ENCODE assay signal across 8 cellular contexts in genomic region chr17:76353004-76353598, GRCh38. TPM values are rescaled to one million over a fixed set of nuclear protein-coding genes. Genes with fewer than 3 reads are reported as not detected.
DNase-seq lines count a peak whose midpoint lies in the region; ATAC-seq and TF ChIP-seq lines count a peak whose summit lies in the region.

No MANE protein-coding gene starts in this region.

- H3K27ac Mint-ChIP-seq in CD4-positive, alpha-beta memory T cell = peak overlapping the region; percentile 30 to 99 (median 82)
- peak overlapping the region; percentile 88 for H3K27ac Mint-ChIP-seq in osteocyte (ENCODE audit: unreplicated experiment)

- POLR2A ChIA-PET in CD4-positive, alpha-beta memory T cell (lab: Charles Lee; ENCODE audit: partially characterized antibody) = interaction anchor here (0.7 to 3.0 kb wide), 28 partner anchors 10 to 577 kb away, joined by 3 to 61 read pairs (median 4); partner anchors contain the start of genes EXOC7, FBF1, RHBDF2 and SPHK1

- peaks cover 12 to 29% (median 20%) of the 10 kb centered on the region in 4 donors for H3K4me1 Mint-ChIP-seq in CD4-positive, alpha-beta memory T cell
- H3K4me1 Mint-ChIP-seq in osteocyte (ENCODE audit: unreplicated experiment) = peaks cover 29% of the 10 kb centered on the region

- intact Hi-C loops in CD4-positive, alpha-beta memory T cell (cut with micrococcal nuclease) = loop anchor here (1.0 kb wide), 4 partner anchors 32 to 448 kb away; partner anchors contain the start of gene SRP68

- CTCF ChIA-PET in CD4-positive, alpha-beta memory T cell (lab: Charles Lee; ENCODE audit: partially characterized antibody) = interaction anchor here (0.5 to 2.8 kb wide), 5 partner anchors 17 to 339 kb away, joined by 3 to 21 read pairs (median 4); partner anchors contain the start of gene SPHK1

- peak overlapping the region; percentile 77 for H3K27ac ChIP-seq in CD4-positive, alpha-beta memory T cell (ENCODE audit: low read depth, low read length)

- peaks cover 0 to 9% of the 10 kb centered on the region in 2 donors for H3K36me3 Mint-ChIP-seq in CD4-positive, alpha-beta memory T cell
- no peaks in the 10 kb centered on the region for H3K36me3 Mint-ChIP-seq in osteocyte (ENCODE audit: unreplicated experiment)

- DNase-seq in CD4-positive, alpha-beta memory T cell = peak in 3 of 5 donors; percentile 1 to 4 (median 2)
- DNase-seq in activated CD8-positive, alpha-beta memory T cell treated with anti-CD3 and anti-CD28 coated beads, Interleukin-2, amount 50 U/mL, for 4 hours = peak; percentile 18
- DNase-seq in fibroblast of villous mesenchyme (ENCODE audit: low read depth) (peak; percentile 28), osteocyte (ENCODE audit: extremely low spot score, unreplicated experiment) (no peak), SK-N-DZ (ENCODE audit: low spot score) (no peak), NCI-H1694 (lab: John Stamatoyannopoulos, UW) (no peak)

- H3K27me3 ChIP-seq in CD4-positive, alpha-beta memory T cell (ENCODE audit: insufficient read depth, low read length) = no peaks in the 10 kb centered on the region

- peak overlapping the region; percentile 92 to 99 (median 96) for H3K4me3 Mint-ChIP-seq in CD4-positive, alpha-beta memory T cell
- peak overlapping the region; percentile 93 for H3K4me3 Mint-ChIP-seq in osteocyte (ENCODE audit: unreplicated experiment)

- H3K4me3 ChIP-seq in CD4-positive, alpha-beta memory T cell (ENCODE audit: low read length in 2 of 2) = peak overlapping the region; percentile 52 to 88
- H3K4me3 ChIP-seq in fibroblast of villous mesenchyme (ENCODE audit: low read depth, low read length) = peak overlapping the region; percentile 86

- peak; percentile 26 for ATAC-seq in GM19372 (IDR thresholded peaks at IDR 0.05; ENCODE audit: low read depth, unreplicated experiment)
- ATAC-seq in HG03520 (IDR thresholded peaks at IDR 0.05; ENCODE audit: unreplicated experiment) = peak; percentile 8

- no peaks in the 10 kb centered on the region for H3K9me3 Mint-ChIP-seq in CD4-positive, alpha-beta memory T cell
- H3K9me3 Mint-ChIP-seq in osteocyte (ENCODE audit: unreplicated experiment) = no peaks in the 10 kb centered on the region

- no peaks in the 10 kb centered on the region for H3K9me3 ChIP-seq in CD4-positive, alpha-beta memory T cell (ENCODE audit: control insufficient read depth in 1 of 2, low read length in 2 of 2)

- TF ChIP-seq CTCF in fibroblast of villous mesenchyme (IDR thresholded peaks at IDR 0.05; ENCODE audit: insufficient read depth, low read depth, low read length) (no peak), osteocyte (IDR thresholded peaks at IDR 0.05) (no peak)

- H3K36me3 ChIP-seq in CD4-positive, alpha-beta memory T cell (ENCODE audit: insufficient read depth, low read length) = no peaks in the 10 kb centered on the region

- no peaks in the 10 kb centered on the region for H3K27me3 Mint-ChIP-seq in CD4-positive, alpha-beta memory T cell
- no peaks in the 10 kb centered on the region for H3K27me3 Mint-ChIP-seq in osteocyte (ENCODE audit: unreplicated experiment)

- peaks cover 16% of the 10 kb centered on the region for H3K4me1 ChIP-seq in CD4-positive, alpha-beta memory T cell (ENCODE audit: insufficient read depth, low read length)

RNA-seq across cellular contexts. Expression of gene PRPSAP1, which starts 0.6 kb away (rescaled TPM):
- 10 to 100 TPM; 63.4 to 65.8 TPM for total RNA-seq in CD4-positive, alpha-beta memory T cell
- polyA plus RNA-seq in CD4-positive, alpha-beta memory T cell = 10 to 100 TPM; 55.2 to 99.1 TPM
- total RNA-seq in fibroblast of villous mesenchyme (48.8 and 55.1 TPM in 2 replicates), osteocyte (69.7 and 71.9 TPM in 2 replicates)
- polyA plus RNA-seq in SK-N-DZ (2014; cell fraction: cytosol; rRNA removed) = 74.2 and 95.7 TPM in 2 replicates
- polyA plus RNA-seq in SK-N-DZ (2014; cell fraction: nucleus; rRNA removed) = 83.3 and 104 TPM in 2 replicates

RNA-seq across cellular contexts. Expression of gene SPHK1, which starts 31.3 kb away (rescaled TPM):
- total RNA-seq in CD4-positive, alpha-beta memory T cell = under 1 TPM; 0.67 to 0.70 TPM
- under 1 TPM in 1 of 2 donors, not detected in 1; 0.29 TPM for polyA plus RNA-seq in CD4-positive, alpha-beta memory T cell
- 47.5 and 121 TPM in 2 replicates for total RNA-seq in fibroblast of villous mesenchyme
- total RNA-seq in osteocyte = 15.2 TPM in 2 replicates
- polyA plus RNA-seq in SK-N-DZ (2014; cell fraction: cytosol; rRNA removed) = 3.7 and 6.7 TPM in 2 replicates
- polyA plus RNA-seq in SK-N-DZ (2014; cell fraction: nucleus; rRNA removed) = 7.1 and 8.8 TPM in 2 replicates

RNA-seq across cellular contexts. Expression of gene QRICH2, which starts 45.0 kb away (rescaled TPM):
- total RNA-seq in CD4-positive, alpha-beta memory T cell = 1 to 10 TPM; 5.3 to 5.5 TPM
- under 1 TPM; 0.21 to 0.52 TPM for polyA plus RNA-seq in CD4-positive, alpha-beta memory T cell
- total RNA-seq in fibroblast of villous mesenchyme = 2.2 and 2.6 TPM in 2 replicates
- 6.3 and 7.3 TPM in 2 replicates for total RNA-seq in osteocyte
- 1.7 and 1.8 TPM in 2 replicates for polyA plus RNA-seq in SK-N-DZ (2014; cell fraction: cytosol; rRNA removed)
- polyA plus RNA-seq in SK-N-DZ (2014; cell fraction: nucleus; rRNA removed) = 2.2 and 5.5 TPM in 2 replicates

Comparison
In these comparisons a context has a peak if more than half of its experiments do, and no peak if none do; other contexts are left out.
1. DNase-seq: peak in CD4-positive, alpha-beta memory T cell (3 of 5), activated CD8-positive, alpha-beta memory T cell treated with anti-CD3 and anti-CD28 coated beads, Interleukin-2, amount 50 U/mL, for 4 hours (single experiment) and fibroblast of villous mesenchyme (single experiment); none in osteocyte (single experiment), SK-N-DZ (single experiment) and NCI-H1694 (single experiment).